11 cellular contexts compared by ENCODE assay signal in the genomic region with DNA sequence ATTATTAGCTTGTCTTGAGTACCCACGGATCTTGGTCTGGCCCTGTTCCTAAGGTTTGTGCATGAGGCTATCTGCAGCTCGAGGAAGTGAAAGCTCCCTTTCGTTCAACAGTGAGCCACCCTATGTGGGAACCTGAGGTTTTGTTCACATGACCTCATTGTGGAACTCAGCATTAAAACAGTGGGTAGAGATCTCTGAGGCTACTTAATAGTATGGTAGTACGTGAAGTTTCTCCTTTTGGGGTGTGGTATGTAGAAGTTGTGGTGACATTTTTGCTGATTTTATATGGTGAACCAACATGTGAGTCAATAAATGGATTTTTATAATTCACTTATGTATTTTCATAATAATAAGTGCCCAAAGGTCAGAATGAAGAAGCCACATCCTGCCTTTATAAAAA.
A peak's percentile ranks its signal among the peaks of the same experiment; 100 is the strongest.
DNase-seq lines count a peak whose midpoint lies in the region; ATAC-seq, FAIRE-seq and TF ChIP-seq lines count a peak whose summit lies in the region.
"Had no signal": no experiment of that assay in that cellular context is flagged by ENCODE, and none has a peak within 500 bp of the region (broad histone marks: within the 10 kb centered on the region; RNA-seq: fewer than 3 reads in every experiment).

No MANE protein-coding gene starts in this region.

- no peak overlapping the region for H3K27ac ChIP-seq in RWPE1
- H3K27ac ChIP-seq in vagina: no peak overlapping the region
- H3K27ac ChIP-seq: ovary had no signal

- CTCF ChIA-PET in RWPE1 (lab: Yijun Ruan, JAX): no interaction called here

- POLR2A ChIA-PET in RWPE1 (lab: Yijun Ruan, JAX; ENCODE audit: low non-redundant PET): no interaction called here

- TF ChIP-seq POLR2A in vagina (IDR thresholded peaks at IDR 0.05): no peak

- H3K36me3 ChIP-seq in vagina: no peaks in the 10 kb centered on the region
- H3K36me3 ChIP-seq: ovary had no signal

- intact Hi-C loops in vagina (cut with DNase I): no loop called here

- TF ChIP-seq CTCF in RWPE1 (conservative IDR thresholded peaks at IDR 0.05; ENCODE audit: low read depth) (no peak), vagina (IDR thresholded peaks at IDR 0.05) (no peak)

- FAIRE-seq in frontal cortex (lab: Jason Lieb, UNC): no peak

- no peaks in the 10 kb centered on the region for H3K9me3 ChIP-seq in vagina
- H3K9me3 ChIP-seq: Caco-2, ovary had no signal

- H3K27me3 ChIP-seq in vagina: no peaks in the 10 kb centered on the region
- H3K27me3 ChIP-seq: ovary had no signal

- H3K4me1 ChIP-seq in vagina: no peaks in the 10 kb centered on the region
- H3K4me1 ChIP-seq: Caco-2 had no signal

- no peak overlapping the region for H3K4me3 ChIP-seq in vagina
- H3K4me3 ChIP-seq: ovary had no signal

- ATAC-seq in GM18498 (IDR thresholded peaks at IDR 0.05; ENCODE audit: unreplicated experiment) (peak; percentile 94), GM21723 (IDR thresholded peaks at IDR 0.05; ENCODE audit: unreplicated experiment) (peak; percentile 95), HG03558 (IDR thresholded peaks at IDR 0.05; ENCODE audit: extremely low read depth, unreplicated experiment) (peak; percentile 90)

- DNase-seq in brain pericyte (ENCODE audit: low read depth, low spot score): peak; percentile 52
- no peak for DNase-seq in RWPE1 (ENCODE audit: low spot score)
- no peak for DNase-seq in vagina (ENCODE audit: extremely low spot score in 2 of 2)
- no peak for DNase-seq in frontal cortex (ENCODE audit: low spot score in 2 of 2)
- DNase-seq in NCI-H2196 treated with DMSO at 0.1 percent for 48 hours (lab: John Stamatoyannopoulos, UW; ENCODE audit: unreplicated experiment): no peak
- DNase-seq: Caco-2, ovary, SHP77 treated with DMSO at 0.1 percent for 48 hours had no signal
